ENCODE assay signal across 8 cellular contexts in the genomic region with DNA sequence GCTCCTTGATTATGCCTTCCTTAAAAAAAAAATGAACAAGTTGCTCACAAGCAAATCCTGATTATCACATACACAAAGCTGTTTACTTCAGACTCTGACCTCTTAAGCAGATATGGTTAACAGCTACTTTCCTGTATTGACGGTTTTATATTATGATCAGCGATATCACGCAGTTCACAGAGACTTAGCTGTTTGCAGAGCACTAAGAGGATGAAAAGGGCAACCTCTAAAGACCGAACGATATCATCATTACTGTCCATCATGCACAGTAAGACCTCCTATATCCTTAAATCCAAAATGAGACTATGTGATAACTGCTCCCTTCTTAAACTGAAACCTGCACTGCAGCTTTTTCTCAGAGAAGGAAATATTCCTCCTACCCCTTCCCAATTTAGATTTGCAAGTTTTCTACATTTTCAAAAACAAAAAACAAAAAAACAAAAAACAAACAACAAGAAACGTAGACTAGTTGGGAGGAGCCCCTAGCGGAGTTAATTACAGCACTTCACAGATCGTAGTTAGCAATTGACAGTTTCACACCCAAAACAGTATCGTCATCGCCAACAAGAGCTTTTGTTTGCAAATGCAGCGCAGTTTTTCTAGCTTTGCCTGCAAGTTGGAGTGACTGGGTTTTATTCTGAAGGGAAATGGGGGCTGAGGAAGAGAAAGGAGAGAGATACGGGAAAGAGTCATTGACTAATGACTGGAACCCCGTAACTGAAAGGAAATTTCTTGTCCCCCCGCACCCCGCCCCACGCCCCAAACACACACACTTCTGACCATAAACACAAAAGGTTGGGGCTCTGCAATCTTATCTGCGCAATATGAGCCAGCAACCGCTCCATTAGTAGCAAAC. TPM values are rescaled to one million over a fixed set of nuclear protein-coding genes. Genes with fewer than 3 reads are reported as not detected.
DNase-seq lines count a peak whose midpoint lies in the region; ATAC-seq and TF ChIP-seq lines count a peak whose summit lies in the region.

No MANE protein-coding gene starts in this region.

- POLR2A ChIA-PET in BJ (lab: Charles Lee), result interaction anchor here (0.5 to 1.3 kb wide), 2 partner anchors 9 to 132 kb away, joined by 3 to 4 read pairs; no protein-coding TSS in a partner anchor

- peak overlapping the region; percentile 97 for H3K27ac ChIP-seq in adipose tissue (ENCODE audit: low read depth, low read length)
- H3K27ac ChIP-seq in iPS DF 6.9 (ENCODE audit: low read length), result no peak overlapping the region
- H3K27ac ChIP-seq in sigmoid colon, result peak overlapping the region; percentile 97 to 99 (median 98)

- TF ChIP-seq EP300 in sigmoid colon (IDR thresholded peaks at IDR 0.05), result no peak

- DNase-seq in BJ (ENCODE audit: low read depth) (no peak), NCI-H82 treated with DMSO at 0.1 percent for 48 hours (lab: John Stamatoyannopoulos, UW; ENCODE audit: unreplicated experiment) (peak; percentile 40), iPS DF 6.9 (ENCODE audit: low read depth, low spot score) (no peak), sigmoid colon (no peak)

- ATAC-seq in GM18502 (IDR thresholded peaks at IDR 0.05; ENCODE audit: poor library complexity, unreplicated experiment) (peak; percentile 2), GM18870 (IDR thresholded peaks at IDR 0.05; ENCODE audit: unreplicated experiment) (no peak), HG03432 (IDR thresholded peaks at IDR 0.05; ENCODE audit: unreplicated experiment) (no peak)

- peaks cover 1% of the 10 kb centered on the region; the same call in 1 of the 2 replicates for H3K36me3 ChIP-seq in BJ (ENCODE audit: control insufficient read depth, insufficient read depth, low read length)
- peaks cover 3% of the 10 kb centered on the region; the same call in 1 of the 2 replicates for H3K36me3 ChIP-seq in iPS DF 6.9 (ENCODE audit: control insufficient read depth, insufficient read depth, low read length)
- H3K36me3 ChIP-seq in sigmoid colon, result peaks cover 0 to 4% (median 0%) of the 10 kb centered on the region in 4 donors

- TF ChIP-seq CTCF in BJ (IDR thresholded peaks at IDR 0.05; ENCODE audit: insufficient read depth, low read depth, low read length), result no peak
- TF ChIP-seq CTCF in sigmoid colon (IDR thresholded peaks at IDR 0.05), result no peak

- H3K4me3 ChIP-seq in BJ (ENCODE audit: low read depth, low read length), result peak overlapping the region; percentile 93
- peak overlapping the region; percentile 94; the same call in 1 of the 2 replicates for H3K4me3 ChIP-seq in iPS DF 6.9 (ENCODE audit: low read length)
- peak overlapping the region; percentile 66 to 95 (median 90) for H3K4me3 ChIP-seq in sigmoid colon

- intact Hi-C loops in sigmoid colon (cut with DNase I), result loop anchor here (2.0 to 5.0 kb wide), 3 partner anchors 97 to 135 kb away; partner anchors contain the start of gene BCL9L

- H3K4me1 ChIP-seq in iPS DF 6.9 (ENCODE audit: control insufficient read depth, insufficient read depth, low read length), result no peaks in the 10 kb centered on the region
- H3K4me1 ChIP-seq in sigmoid colon, result peaks cover 0 to 61% (median 51%) of the 10 kb centered on the region in 4 donors

- H3K27me3 ChIP-seq in BJ (ENCODE audit: control insufficient read depth, insufficient read depth, low read length) (no peaks in the 10 kb centered on the region), iPS DF 6.9 (ENCODE audit: control insufficient read depth, insufficient read depth, low read length) (no peaks in the 10 kb centered on the region), sigmoid colon (no peaks in the 10 kb centered on the region)

- WGBS in adipose tissue, 3 donors, result 0 to 1% (median 1%) methylated on average over 17 to 18 of the region's 18 CpGs
- WGBS in iPS DF 6.9 (ENCODE audit: insufficient coverage, insufficient read length), result no CpG with 5 or more reads among the region's 18 CpGs
- 1 to 2% methylated on average over 18 of the region's 18 CpGs for WGBS in sigmoid colon, 2 donors

- CTCF ChIA-PET in BJ (lab: Yijun Ruan, JAX), result interaction anchor here (0.6 to 4.6 kb wide), 10 partner anchors 9 to 1300 kb away, joined by 3 to 51 read pairs (median 4); no protein-coding TSS in a partner anchor

- TF ChIP-seq POLR2A in sigmoid colon (IDR thresholded peaks at IDR 0.05), result peak in 1 of 2 donors; percentile 10

- H3K9me3 ChIP-seq in iPS DF 6.9 (ENCODE audit: control insufficient read depth, insufficient read depth, low read length) (no peaks in the 10 kb centered on the region), sigmoid colon (no peaks in the 10 kb centered on the region)

RNA-seq across cellular contexts. Expression of gene DDX6, which starts 1.2 kb away (rescaled TPM):
- polyA plus RNA-seq in BJ (2011; rRNA removed), result 23.7 and 49.8 TPM in 2 replicates
- polyA minus RNA-seq in BJ (2011; rRNA and poly(A)+ RNA removed), result 49.1 and 54.9 TPM in 2 replicates
- 10 to 100 TPM; 11.9 to 28.7 (median 16.8) TPM for polyA plus RNA-seq in adipose tissue
- 100 to 1,000 TPM in 3 of 4 donors, 10 to 100 TPM in 1; 97.8 to 137 (median 121) TPM for total RNA-seq in sigmoid colon
- polyA plus RNA-seq in sigmoid colon, result 10 to 100 TPM; 19.2 to 37.8 (median 20.8) TPM
